Comparison of ENCODE assay signal across 1 cellular context in the genomic region with DNA sequence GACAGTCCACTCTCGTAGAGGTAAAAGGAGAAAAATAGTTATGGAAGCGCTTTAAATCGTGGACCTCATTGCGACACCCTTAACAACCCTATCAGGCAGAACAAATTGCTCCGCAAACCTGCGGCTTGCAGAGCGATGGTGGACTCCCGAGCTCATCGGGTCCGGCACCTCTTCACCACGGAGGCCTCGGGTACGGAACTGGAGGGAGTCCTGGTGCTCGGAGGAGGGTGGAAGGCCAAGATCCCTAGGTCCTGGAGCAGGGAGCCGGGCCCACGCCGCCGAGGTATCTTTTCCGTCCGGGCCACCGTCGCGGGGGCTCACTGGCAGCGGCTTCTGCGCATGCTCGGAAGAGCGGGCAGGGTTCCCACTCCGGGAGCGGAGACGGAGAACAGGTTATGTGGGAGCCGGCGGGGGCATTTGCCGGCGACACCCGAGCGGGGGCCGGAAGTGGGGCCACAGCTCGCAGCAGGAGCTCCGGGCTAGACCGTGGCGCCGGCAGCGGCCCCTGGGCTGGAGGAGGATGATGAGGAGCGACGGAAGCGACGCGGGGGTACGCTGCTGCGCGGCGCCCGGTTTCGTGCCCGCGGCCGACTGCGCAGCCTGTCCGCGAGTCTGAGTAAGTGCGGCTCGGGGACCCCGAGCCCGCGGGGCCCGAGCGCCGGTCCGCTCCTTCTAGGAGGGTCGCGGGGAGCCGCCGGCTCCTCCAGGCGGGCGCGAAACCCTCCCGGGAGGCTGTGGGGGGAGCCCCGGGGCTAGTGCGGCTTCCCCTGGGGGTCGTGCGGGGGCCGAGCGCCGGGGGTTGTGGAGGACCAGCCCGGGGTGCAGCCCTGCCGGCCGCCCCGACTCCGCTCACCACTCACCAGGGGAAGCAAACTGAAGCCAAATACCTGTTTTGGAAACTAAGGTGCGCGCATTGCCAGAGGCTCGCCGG.
TF ChIP-seq lines count a peak whose summit lies in the region.

A gene (plus strand): TSS at position 349 of the 931 bp plus-strand sequence. CDS start 10,827 bp downstream, outside the sequence.

TF ChIP-seq in GM12878, 131 proteins besides CTCF, POLR2A, EP300 and RAD21 (continued from another document and continues in another):
- TF ChIP-seq, protein P1, sequence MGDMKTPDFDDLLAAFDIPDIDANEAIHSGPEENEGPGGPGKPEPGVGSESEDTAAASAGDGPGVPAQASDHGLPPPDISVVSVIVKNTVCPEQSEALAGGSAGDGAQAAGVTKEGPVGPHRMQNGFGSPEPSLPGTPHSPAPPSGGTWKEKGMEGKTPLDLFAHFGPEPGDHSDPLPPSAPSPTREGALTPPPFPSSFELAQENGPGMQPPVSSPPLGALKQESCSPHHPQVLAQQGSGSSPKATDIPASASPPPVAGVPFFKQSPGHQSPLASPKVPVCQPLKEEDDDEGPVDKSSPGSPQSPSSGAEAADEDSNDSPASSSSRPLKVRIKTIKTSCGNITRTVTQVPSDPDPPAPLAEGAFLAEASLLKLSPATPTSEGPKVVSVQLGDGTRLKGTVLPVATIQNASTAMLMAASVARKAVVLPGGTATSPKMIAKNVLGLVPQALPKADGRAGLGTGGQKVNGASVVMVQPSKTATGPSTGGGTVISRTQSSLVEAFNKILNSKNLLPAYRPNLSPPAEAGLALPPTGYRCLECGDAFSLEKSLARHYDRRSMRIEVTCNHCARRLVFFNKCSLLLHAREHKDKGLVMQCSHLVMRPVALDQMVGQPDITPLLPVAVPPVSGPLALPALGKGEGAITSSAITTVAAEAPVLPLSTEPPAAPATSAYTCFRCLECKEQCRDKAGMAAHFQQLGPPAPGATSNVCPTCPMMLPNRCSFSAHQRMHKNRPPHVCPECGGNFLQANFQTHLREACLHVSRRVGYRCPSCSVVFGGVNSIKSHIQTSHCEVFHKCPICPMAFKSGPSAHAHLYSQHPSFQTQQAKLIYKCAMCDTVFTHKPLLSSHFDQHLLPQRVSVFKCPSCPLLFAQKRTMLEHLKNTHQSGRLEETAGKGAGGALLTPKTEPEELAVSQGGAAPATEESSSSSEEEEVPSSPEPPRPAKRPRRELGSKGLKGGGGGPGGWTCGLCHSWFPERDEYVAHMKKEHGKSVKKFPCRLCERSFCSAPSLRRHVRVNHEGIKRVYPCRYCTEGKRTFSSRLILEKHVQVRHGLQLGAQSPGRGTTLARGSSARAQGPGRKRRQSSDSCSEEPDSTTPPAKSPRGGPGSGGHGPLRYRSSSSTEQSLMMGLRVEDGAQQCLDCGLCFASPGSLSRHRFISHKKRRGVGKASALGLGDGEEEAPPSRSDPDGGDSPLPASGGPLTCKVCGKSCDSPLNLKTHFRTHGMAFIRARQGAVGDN (IDR thresholded peaks at IDR 0.05): peak; percentile 52; the same call in 1 of the 2 replicates
- TF ChIP-seq, protein P2, sequence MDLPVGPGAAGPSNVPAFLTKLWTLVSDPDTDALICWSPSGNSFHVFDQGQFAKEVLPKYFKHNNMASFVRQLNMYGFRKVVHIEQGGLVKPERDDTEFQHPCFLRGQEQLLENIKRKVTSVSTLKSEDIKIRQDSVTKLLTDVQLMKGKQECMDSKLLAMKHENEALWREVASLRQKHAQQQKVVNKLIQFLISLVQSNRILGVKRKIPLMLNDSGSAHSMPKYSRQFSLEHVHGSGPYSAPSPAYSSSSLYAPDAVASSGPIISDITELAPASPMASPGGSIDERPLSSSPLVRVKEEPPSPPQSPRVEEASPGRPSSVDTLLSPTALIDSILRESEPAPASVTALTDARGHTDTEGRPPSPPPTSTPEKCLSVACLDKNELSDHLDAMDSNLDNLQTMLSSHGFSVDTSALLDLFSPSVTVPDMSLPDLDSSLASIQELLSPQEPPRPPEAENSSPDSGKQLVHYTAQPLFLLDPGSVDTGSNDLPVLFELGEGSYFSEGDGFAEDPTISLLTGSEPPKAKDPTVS (IDR thresholded peaks at IDR 0.05; ENCODE audit: low read depth, low read length): no peak
- TF ChIP-seq, protein P3, sequence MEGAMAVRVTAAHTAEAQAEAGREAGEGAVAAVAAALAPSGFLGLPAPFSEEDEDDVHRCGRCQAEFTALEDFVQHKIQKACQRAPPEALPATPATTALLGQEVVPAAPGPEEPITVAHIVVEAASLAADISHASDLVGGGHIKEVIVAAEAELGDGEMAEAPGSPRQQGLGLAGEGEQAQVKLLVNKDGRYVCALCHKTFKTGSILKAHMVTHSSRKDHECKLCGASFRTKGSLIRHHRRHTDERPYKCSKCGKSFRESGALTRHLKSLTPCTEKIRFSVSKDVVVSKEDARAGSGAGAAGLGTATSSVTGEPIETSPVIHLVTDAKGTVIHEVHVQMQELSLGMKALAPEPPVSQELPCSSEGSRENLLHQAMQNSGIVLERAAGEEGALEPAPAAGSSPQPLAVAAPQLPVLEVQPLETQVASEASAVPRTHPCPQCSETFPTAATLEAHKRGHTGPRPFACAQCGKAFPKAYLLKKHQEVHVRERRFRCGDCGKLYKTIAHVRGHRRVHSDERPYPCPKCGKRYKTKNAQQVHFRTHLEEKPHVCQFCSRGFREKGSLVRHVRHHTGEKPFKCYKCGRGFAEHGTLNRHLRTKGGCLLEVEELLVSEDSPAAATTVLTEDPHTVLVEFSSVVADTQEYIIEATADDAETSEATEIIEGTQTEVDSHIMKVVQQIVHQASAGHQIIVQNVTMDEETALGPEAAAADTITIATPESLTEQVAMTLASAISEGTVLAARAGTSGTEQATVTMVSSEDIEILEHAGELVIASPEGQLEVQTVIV (IDR thresholded peaks at IDR 0.05; ENCODE audit: borderline replicate concordance, partially characterized antibody): no peak
- TF ChIP-seq, protein P4, sequence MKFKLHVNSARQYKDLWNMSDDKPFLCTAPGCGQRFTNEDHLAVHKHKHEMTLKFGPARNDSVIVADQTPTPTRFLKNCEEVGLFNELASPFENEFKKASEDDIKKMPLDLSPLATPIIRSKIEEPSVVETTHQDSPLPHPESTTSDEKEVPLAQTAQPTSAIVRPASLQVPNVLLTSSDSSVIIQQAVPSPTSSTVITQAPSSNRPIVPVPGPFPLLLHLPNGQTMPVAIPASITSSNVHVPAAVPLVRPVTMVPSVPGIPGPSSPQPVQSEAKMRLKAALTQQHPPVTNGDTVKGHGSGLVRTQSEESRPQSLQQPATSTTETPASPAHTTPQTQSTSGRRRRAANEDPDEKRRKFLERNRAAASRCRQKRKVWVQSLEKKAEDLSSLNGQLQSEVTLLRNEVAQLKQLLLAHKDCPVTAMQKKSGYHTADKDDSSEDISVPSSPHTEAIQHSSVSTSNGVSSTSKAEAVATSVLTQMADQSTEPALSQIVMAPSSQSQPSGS (IDR thresholded peaks at IDR 0.05; ENCODE audit: low read length): no peak
- TF ChIP-seq RBBP5 (conservative IDR thresholded peaks at IDR 0.05) (no peak), SREBF1 (IDR thresholded peaks at IDR 0.05; ENCODE audit: low read length) (peak; percentile 57; the same call in 1 of the 2 replicates), SMAD1 (IDR thresholded peaks at IDR 0.05; ENCODE audit: low read depth, partially characterized antibody) (no peak), NR2F1 (conservative IDR thresholded peaks at IDR 0.05) (peak; percentile 27; the same call in 1 of the 2 replicates), STAT1 (conservative IDR thresholded peaks at IDR 0.05) (no peak), KDM1A (IDR thresholded peaks at IDR 0.05; ENCODE audit: borderline replicate concordance) (no peak), CREM (IDR thresholded peaks at IDR 0.05; ENCODE audit: low read depth) (peak; percentile 60), NRF1 (conservative IDR thresholded peaks at IDR 0.05; ENCODE audit: low read depth, low read length) (peak; percentile 42; the same call in 1 of the 2 replicates), BACH1 (IDR thresholded peaks at IDR 0.05; ENCODE audit: borderline replicate concordance) (peak; percentile 4; the same call in 1 of the 2 replicates), ASH2L (IDR thresholded peaks at IDR 0.05; ENCODE audit: borderline replicate concordance, low read depth) (peak; percentile 86; the same call in 1 of the 2 replicates), NR2C1 (IDR thresholded peaks at IDR 0.05) (no peak), GABPA (IDR thresholded peaks at IDR 0.05; ENCODE audit: low read depth) (peak; percentile 93), MTA3 (IDR thresholded peaks at IDR 0.05; ENCODE audit: borderline replicate concordance, low read length) (no peak), TBL1XR1 (IDR thresholded peaks at IDR 0.05; ENCODE audit: low read depth, low read length) (peak; percentile 68), RELA (IDR thresholded peaks at IDR 0.05; ENCODE audit: borderline replicate concordance, partially characterized antibody) (peak; percentile 64), KLF5 (IDR thresholded peaks at IDR 0.05; ENCODE audit: partially characterized antibody) (peak; percentile 71), ZSCAN29 (IDR thresholded peaks at IDR 0.05) (0 out of 2 replicates have a peak, but pooled peaks have one; percentile 11), SP1 (IDR thresholded peaks at IDR 0.05; ENCODE audit: low read depth, low read length) (peak; percentile 32)
- TF ChIP-seq, protein P5, sequence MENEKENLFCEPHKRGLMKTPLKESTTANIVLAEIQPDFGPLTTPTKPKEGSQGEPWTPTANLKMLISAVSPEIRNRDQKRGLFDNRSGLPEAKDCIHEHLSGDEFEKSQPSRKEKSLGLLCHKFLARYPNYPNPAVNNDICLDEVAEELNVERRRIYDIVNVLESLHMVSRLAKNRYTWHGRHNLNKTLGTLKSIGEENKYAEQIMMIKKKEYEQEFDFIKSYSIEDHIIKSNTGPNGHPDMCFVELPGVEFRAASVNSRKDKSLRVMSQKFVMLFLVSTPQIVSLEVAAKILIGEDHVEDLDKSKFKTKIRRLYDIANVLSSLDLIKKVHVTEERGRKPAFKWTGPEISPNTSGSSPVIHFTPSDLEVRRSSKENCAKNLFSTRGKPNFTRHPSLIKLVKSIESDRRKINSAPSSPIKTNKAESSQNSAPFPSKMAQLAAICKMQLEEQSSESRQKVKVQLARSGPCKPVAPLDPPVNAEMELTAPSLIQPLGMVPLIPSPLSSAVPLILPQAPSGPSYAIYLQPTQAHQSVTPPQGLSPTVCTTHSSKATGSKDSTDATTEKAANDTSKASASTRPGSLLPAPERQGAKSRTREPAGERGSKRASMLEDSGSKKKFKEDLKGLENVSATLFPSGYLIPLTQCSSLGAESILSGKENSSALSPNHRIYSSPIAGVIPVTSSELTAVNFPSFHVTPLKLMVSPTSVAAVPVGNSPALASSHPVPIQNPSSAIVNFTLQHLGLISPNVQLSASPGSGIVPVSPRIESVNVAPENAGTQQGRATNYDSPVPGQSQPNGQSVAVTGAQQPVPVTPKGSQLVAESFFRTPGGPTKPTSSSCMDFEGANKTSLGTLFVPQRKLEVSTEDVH (IDR thresholded peaks at IDR 0.05; ENCODE audit: low read depth, partially characterized antibody): no peak
- TF ChIP-seq, protein P6, sequence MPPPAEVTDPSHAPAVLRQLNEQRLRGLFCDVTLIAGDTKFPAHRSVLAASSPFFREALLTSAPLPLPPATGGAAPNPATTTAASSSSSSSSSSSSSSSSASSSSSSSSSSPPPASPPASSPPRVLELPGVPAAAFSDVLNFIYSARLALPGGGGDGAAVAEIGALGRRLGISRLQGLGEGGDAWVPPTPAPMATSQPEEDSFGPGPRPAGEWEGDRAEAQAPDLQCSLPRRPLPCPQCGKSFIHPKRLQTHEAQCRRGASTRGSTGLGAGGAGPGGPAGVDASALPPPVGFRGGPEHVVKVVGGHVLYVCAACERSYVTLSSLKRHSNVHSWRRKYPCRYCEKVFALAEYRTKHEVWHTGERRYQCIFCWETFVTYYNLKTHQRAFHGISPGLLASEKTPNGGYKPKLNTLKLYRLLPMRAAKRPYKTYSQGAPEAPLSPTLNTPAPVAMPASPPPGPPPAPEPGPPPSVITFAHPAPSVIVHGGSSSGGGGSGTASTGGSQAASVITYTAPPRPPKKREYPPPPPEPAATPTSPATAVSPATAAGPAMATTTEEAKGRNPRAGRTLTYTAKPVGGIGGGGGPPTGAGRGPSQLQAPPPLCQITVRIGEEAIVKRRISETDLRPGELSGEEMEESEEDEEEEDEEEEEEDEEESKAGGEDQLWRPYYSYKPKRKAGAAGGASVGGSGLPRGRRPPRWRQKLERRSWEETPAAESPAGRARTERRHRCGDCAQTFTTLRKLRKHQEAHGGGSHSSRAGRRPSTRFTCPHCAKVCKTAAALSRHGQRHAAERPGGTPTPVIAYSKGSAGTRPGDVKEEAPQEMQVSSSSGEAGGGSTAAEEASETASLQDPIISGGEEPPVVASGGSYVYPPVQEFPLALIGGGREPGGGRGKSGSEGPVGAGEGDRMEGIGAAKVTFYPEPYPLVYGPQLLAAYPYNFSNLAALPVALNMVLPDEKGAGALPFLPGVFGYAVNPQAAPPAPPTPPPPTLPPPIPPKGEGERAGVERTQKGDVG (CRISPR knock-in tag; IDR thresholded peaks at IDR 0.05): no peak
- TF ChIP-seq, protein P7, sequence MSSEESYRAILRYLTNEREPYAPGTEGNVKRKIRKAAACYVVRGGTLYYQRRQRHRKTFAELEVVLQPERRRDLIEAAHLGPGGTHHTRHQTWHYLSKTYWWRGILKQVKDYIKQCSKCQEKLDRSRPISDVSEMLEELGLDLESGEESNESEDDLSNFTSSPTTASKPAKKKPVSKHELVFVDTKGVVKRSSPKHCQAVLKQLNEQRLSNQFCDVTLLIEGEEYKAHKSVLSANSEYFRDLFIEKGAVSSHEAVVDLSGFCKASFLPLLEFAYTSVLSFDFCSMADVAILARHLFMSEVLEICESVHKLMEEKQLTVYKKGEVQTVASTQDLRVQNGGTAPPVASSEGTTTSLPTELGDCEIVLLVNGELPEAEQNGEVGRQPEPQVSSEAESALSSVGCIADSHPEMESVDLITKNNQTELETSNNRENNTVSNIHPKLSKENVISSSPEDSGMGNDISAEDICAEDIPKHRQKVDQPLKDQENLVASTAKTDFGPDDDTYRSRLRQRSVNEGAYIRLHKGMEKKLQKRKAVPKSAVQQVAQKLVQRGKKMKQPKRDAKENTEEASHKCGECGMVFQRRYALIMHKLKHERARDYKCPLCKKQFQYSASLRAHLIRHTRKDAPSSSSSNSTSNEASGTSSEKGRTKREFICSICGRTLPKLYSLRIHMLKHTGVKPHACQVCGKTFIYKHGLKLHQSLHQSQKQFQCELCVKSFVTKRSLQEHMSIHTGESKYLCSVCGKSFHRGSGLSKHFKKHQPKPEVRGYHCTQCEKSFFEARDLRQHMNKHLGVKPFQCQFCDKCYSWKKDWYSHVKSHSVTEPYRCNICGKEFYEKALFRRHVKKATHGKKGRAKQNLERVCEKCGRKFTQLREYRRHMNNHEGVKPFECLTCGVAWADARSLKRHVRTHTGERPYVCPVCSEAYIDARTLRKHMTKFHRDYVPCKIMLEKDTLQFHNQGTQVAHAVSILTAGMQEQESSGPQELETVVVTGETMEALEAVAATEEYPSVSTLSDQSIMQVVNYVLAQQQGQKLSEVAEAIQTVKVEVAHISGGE (CRISPR knock-in tag; IDR thresholded peaks at IDR 0.05): peak; percentile 90
- TF ChIP-seq, protein P8, sequence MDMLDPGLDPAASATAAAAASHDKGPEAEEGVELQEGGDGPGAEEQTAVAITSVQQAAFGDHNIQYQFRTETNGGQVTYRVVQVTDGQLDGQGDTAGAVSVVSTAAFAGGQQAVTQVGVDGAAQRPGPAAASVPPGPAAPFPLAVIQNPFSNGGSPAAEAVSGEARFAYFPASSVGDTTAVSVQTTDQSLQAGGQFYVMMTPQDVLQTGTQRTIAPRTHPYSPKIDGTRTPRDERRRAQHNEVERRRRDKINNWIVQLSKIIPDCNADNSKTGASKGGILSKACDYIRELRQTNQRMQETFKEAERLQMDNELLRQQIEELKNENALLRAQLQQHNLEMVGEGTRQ (IDR thresholded peaks at IDR 0.05; ENCODE audit: borderline replicate concordance, low read depth, low read length): no peak
- TF ChIP-seq, protein P9, sequence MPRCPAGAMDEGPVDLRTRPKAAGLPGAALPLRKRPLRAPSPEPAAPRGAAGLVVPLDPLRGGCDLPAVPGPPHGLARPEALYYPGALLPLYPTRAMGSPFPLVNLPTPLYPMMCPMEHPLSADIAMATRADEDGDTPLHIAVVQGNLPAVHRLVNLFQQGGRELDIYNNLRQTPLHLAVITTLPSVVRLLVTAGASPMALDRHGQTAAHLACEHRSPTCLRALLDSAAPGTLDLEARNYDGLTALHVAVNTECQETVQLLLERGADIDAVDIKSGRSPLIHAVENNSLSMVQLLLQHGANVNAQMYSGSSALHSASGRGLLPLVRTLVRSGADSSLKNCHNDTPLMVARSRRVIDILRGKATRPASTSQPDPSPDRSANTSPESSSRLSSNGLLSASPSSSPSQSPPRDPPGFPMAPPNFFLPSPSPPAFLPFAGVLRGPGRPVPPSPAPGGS (IDR thresholded peaks at IDR 0.05; ENCODE audit: borderline replicate concordance, insufficient read depth, low read depth, low read length, poor library complexity, severe bottlenecking): no peak
